ENCODE assay signal across 17 cellular contexts in the genomic region with DNA sequence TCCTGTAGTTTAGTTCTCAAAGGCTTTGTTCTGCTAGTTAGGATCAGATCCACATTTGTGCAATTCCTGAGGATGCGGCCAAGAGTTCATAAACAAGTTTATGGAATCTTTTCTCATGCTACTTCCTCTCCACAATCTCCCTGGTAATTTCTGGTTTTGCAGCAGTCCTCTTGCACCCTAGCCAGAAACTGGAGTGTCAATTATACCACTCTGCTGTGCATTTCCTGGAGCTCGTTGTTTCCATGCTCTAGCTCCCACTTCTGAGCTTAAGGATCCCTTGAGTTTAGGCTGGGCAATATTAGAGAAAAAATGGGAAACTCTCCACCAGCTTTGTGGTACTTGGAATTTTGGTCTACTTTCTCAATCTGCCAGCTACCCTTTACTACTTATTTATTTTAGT.
DNase-seq lines count a peak whose midpoint lies in the region; ATAC-seq and TF ChIP-seq lines count a peak whose summit lies in the region.
"Had no signal": no experiment of that assay in that cellular context is flagged by ENCODE, and none has a peak within 500 bp of the region (broad histone marks: within the 10 kb centered on the region; RNA-seq: fewer than 3 reads in every experiment).

No MANE protein-coding gene starts in this region.

- H3K4me1 ChIP-seq in left lung, result peaks cover 0 to 9% of the 10 kb centered on the region in 2 donors
- H3K4me1 ChIP-seq: A549 had no signal

- intact Hi-C loops in left lung (cut with DNase I), result no loop called here

- H3K9me3 ChIP-seq in left lung, result no peaks in the 10 kb centered on the region

- no peak overlapping the region for H3K27ac ChIP-seq in left lung
- H3K27ac ChIP-seq: A549, KMS-11 had no signal

- DNase-seq in NCI-H510A treated with DMSO at 0.1 percent for 48 hours (lab: John Stamatoyannopoulos, UW), result peak; percentile 43
- no peak for DNase-seq in NCI-H510A (lab: John Stamatoyannopoulos, UW)
- DNase-seq in NCI-H187 treated with DMSO at 0.1 percent for 48 hours (lab: John Stamatoyannopoulos, UW), result peak; percentile 37
- no peak for DNase-seq in left lung
- DNase-seq in stimulated activated naive CD8-positive, alpha-beta T cell treated with anti-CD3 and anti-CD28 coated beads, Interleukin-15, amount 100 ng/mL, for 72 hours, result no peak
- no peak for DNase-seq in stimulated activated CD4-positive, alpha-beta T cell treated with anti-CD3 and anti-CD28 coated beads, Interleukin-12 subunit alpha, Interleukin-12 subunit beta, amount 100 ng/mL, for 4 hours
- DNase-seq in activated CD8-positive, alpha-beta memory T cell treated with anti-CD3 and anti-CD28 coated beads for 24 hours, result no peak
- no peak for DNase-seq in HFFc6
- DNase-seq: C1 segment of cervical spinal cord, MM.1S, NCI-H1105 treated with DMSO at 0.1 percent for 48 hours, NCI-H2081, NCI-H446 treated with DMSO at 0.1 percent for 48 hours, NCI-H774, SW 1271 had no signal

- H3K27ac Mint-ChIP-seq in stimulated activated naive CD8-positive, alpha-beta T cell treated with anti-CD3 and anti-CD28 coated beads, Interleukin-15, amount 100 ng/mL, for 72 hours, result no peak overlapping the region
- H3K27ac Mint-ChIP-seq in HFFc6, result no peak overlapping the region

- ATAC-seq in left lung, result peak; percentile 87
- no peak for ATAC-seq in stimulated activated naive CD8-positive, alpha-beta T cell treated with anti-CD3 and anti-CD28 coated beads, Interleukin-15, amount 100 ng/mL, for 72 hours
- ATAC-seq: A549 had no signal

- H3K27me3 ChIP-seq in left lung, result no peaks in the 10 kb centered on the region

- H3K27me3 Mint-ChIP-seq in stimulated activated naive CD8-positive, alpha-beta T cell treated with anti-CD3 and anti-CD28 coated beads, Interleukin-15, amount 100 ng/mL, for 72 hours, result no peaks in the 10 kb centered on the region
- H3K27me3 Mint-ChIP-seq in HFFc6 (ENCODE audit: insufficient read depth), result no peaks in the 10 kb centered on the region

- H3K4me3 Mint-ChIP-seq in stimulated activated naive CD8-positive, alpha-beta T cell treated with anti-CD3 and anti-CD28 coated beads, Interleukin-15, amount 100 ng/mL, for 72 hours, result no peak overlapping the region
- H3K4me3 Mint-ChIP-seq in HFFc6, result no peak overlapping the region

- no peak overlapping the region for H3K4me3 ChIP-seq in left lung
- H3K4me3 ChIP-seq: A549 had no signal

- H3K4me1 Mint-ChIP-seq in stimulated activated naive CD8-positive, alpha-beta T cell treated with anti-CD3 and anti-CD28 coated beads, Interleukin-15, amount 100 ng/mL, for 72 hours, result no peaks in the 10 kb centered on the region
- no peaks in the 10 kb centered on the region for H3K4me1 Mint-ChIP-seq in HFFc6 (ENCODE audit: low read depth)

- TF ChIP-seq CTCF in left lung (IDR thresholded peaks at IDR 0.05) (no peak), HFFc6 (IDR thresholded peaks at IDR 0.05) (no peak)

- peaks cover 11 to 14% of the 10 kb centered on the region in 2 donors for H3K9me3 Mint-ChIP-seq in stimulated activated naive CD8-positive, alpha-beta T cell treated with anti-CD3 and anti-CD28 coated beads, Interleukin-15, amount 100 ng/mL, for 72 hours
- peaks cover 40% of the 10 kb centered on the region for H3K9me3 Mint-ChIP-seq in HFFc6

- no peaks in the 10 kb centered on the region for H3K36me3 ChIP-seq in left lung

- H3K36me3 Mint-ChIP-seq in HFFc6 (ENCODE audit: low read depth), result no peaks in the 10 kb centered on the region

Comparison
In these comparisons a context has a peak if more than half of its experiments do, and no peak if none do; other contexts are left out.
1. DNase-seq: peak in NCI-H510A treated with DMSO at 0.1 percent for 48 hours (single experiment) and NCI-H187 treated with DMSO at 0.1 percent for 48 hours (single experiment); none in NCI-H510A (single experiment), left lung (0 of 2), stimulated activated naive CD8-positive, alpha-beta T cell treated with anti-CD3 and anti-CD28 coated beads, Interleukin-15, amount 100 ng/mL, for 72 hours (0 of 2), stimulated activated CD4-positive, alpha-beta T cell treated with anti-CD3 and anti-CD28 coated beads, Interleukin-12 subunit alpha, Interleukin-12 subunit beta, amount 100 ng/mL, for 4 hours (single experiment), activated CD8-positive, alpha-beta memory T cell treated with anti-CD3 and anti-CD28 coated beads for 24 hours (single experiment) and HFFc6 (single experiment).